ENCODE assay signal across 20 cellular contexts in the genomic region with DNA sequence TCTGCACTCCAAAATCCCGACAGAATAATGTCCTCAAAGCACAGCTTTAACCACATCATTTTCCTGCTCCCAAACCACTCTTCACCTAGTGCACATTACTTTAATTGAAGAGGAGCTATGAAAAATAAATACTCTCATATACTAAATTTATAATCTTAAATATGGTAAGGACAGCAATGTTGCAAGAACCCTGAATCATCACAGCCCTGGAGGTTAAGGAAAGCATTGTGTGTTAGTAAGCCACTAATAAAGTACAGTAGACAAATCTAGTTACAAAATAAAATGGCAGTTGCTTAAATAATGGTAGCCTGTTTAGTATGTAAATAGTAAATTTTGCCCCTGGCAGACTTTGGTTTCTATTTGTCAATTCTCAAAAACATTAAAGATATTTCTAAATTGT. TPM values are rescaled to one million over a fixed set of nuclear protein-coding genes. Genes with fewer than 3 reads are reported as not detected.
"Had no signal": no experiment of that assay in that cellular context is flagged by ENCODE, and none has a peak within 500 bp of the region (broad histone marks: within the 10 kb centered on the region; RNA-seq: fewer than 3 reads in every experiment).

No MANE protein-coding gene starts in this region.

- DNase-seq: caudate nucleus; immature natural killer cell; kidney; left cardiac atrium; left ventricle myocardium inferior; lower lobe of right lung; mesenchymal stem cell; midbrain; naive B cell; small intestine; stimulated activated CD4-positive, alpha-beta T cell treated with anti-CD3 and anti-CD28 coated beads, Interleukin-12 subunit alpha, Interleukin-12 subunit beta, amount 100 ng/mL, for 4 hours; stimulated activated naive CD4-positive, alpha-beta T cell; stomach; substantia nigra; trophoblast cell had no signal

- H3K4me3 ChIP-seq: left ventricle myocardium inferior, lower lobe of right lung, stomach, thoracic aorta had no signal

- H3K27me3 ChIP-seq: neutrophil, stomach had no signal

- H3K27ac ChIP-seq: left ventricle myocardium inferior, lower lobe of right lung, neutrophil, stomach, thoracic aorta had no signal

RNA-seq across cellular contexts. Expression of a gene that starts 27.0 kb away (rescaled TPM):
- total RNA-seq: chondrocyte, lower lobe of right lung, osteoblast, pulmonary artery endothelial cell had no signal
